8 cellular contexts compared by ENCODE assay signal in genomic region chr2:69385443-69386151, GRCh38. TPM values are rescaled to one million over a fixed set of nuclear protein-coding genes. Genes with fewer than 3 reads are reported as not detected.
DNase-seq lines count a peak whose midpoint lies in the region; ATAC-seq, FAIRE-seq and TF ChIP-seq lines count a peak whose summit lies in the region.

No MANE protein-coding gene starts in this region.

- DNase-seq in CD4-positive, CD25-positive, alpha-beta regulatory T cell = peak in 2 of 3 donors; percentile 4 to 17
- peak; percentile 36 for DNase-seq in bronchial epithelial cell (ENCODE audit: low read depth)
- DNase-seq in naive B cell = no peak
- no peak for DNase-seq in GM19240 (ENCODE audit: insufficient read length, low spot score)
- no peak for DNase-seq in activated CD4-positive, CD25-positive, alpha-beta regulatory T cell (lab: John Stamatoyannopoulos, UW)
- DNase-seq in NCI-H1105 treated with DMSO at 0.1 percent for 48 hours (lab: John Stamatoyannopoulos, UW) = no peak

- no peaks in the 10 kb centered on the region for H3K27me3 Mint-ChIP-seq in CD4-positive, CD25-positive, alpha-beta regulatory T cell
- H3K27me3 Mint-ChIP-seq in naive B cell = no peaks in the 10 kb centered on the region

- peaks cover 72% of the 10 kb centered on the region for H3K79me2 ChIP-seq in Loucy (ENCODE audit: insufficient read depth, low read length)

- H3K4me2 ChIP-seq in Loucy (ENCODE audit: low read depth, low read length, poor library complexity, severe bottlenecking) = peak overlapping the region; percentile 81

- peak overlapping the region; percentile 90 for H3K9ac ChIP-seq in Loucy (ENCODE audit: low read depth, low read length, poor library complexity, severe bottlenecking)

- peaks cover 7% of the 10 kb centered on the region for H3K36me3 Mint-ChIP-seq in CD4-positive, CD25-positive, alpha-beta regulatory T cell
- peaks cover 0 to 7% of the 10 kb centered on the region in 2 donors for H3K36me3 Mint-ChIP-seq in naive B cell

- H3K4me1 ChIP-seq in CD4-positive, CD25-positive, alpha-beta regulatory T cell (ENCODE audit: control insufficient read depth, insufficient read depth, low read length, poor library complexity, severe bottlenecking) = peaks cover 27% of the 10 kb centered on the region
- H3K4me1 ChIP-seq in Loucy (ENCODE audit: insufficient read depth, low read length, poor library complexity, severe bottlenecking) = peaks cover 52% of the 10 kb centered on the region

- FAIRE-seq in bronchial epithelial cell (lab: Jason Lieb, UNC) = no peak

- H4K20me1 ChIP-seq in Loucy (ENCODE audit: insufficient read depth, low read length, poor library complexity, severe bottlenecking) = peaks cover 52% of the 10 kb centered on the region

- H3F3A ChIP-seq in Loucy (ENCODE audit: low read depth) = no peaks in the 10 kb centered on the region

- no peaks in the 10 kb centered on the region for H3K27me3 ChIP-seq in CD4-positive, CD25-positive, alpha-beta regulatory T cell (ENCODE audit: control insufficient read depth, insufficient read depth, low read length)
- H3K27me3 ChIP-seq in Loucy (ENCODE audit: insufficient read depth, low read length, poor library complexity, severe bottlenecking) (no peaks in the 10 kb centered on the region), bronchial epithelial cell (ENCODE audit: control insufficient read depth, insufficient read depth, low read length) (no peaks in the 10 kb centered on the region)

- peak overlapping the region; percentile 90 for H3K4me3 ChIP-seq in CD4-positive, CD25-positive, alpha-beta regulatory T cell (ENCODE audit: low read depth, low read length)
- H3K4me3 ChIP-seq in Loucy (ENCODE audit: low read length, poor library complexity, severe bottlenecking) = peak overlapping the region; percentile 86
- H3K4me3 ChIP-seq in bronchial epithelial cell (ENCODE audit: low read depth, low read length) = peak overlapping the region; percentile 87

- peak overlapping the region; percentile 75 for H3K27ac ChIP-seq in CD4-positive, CD25-positive, alpha-beta regulatory T cell (ENCODE audit: insufficient read depth, low read length, poor library complexity, severe bottlenecking)

- no peaks in the 10 kb centered on the region for H3K9me3 ChIP-seq in CD4-positive, CD25-positive, alpha-beta regulatory T cell (ENCODE audit: control insufficient read depth in 2 of 2, low read length in 2 of 2)
- H3K9me3 ChIP-seq in Loucy (ENCODE audit: insufficient read depth, low read depth, low read length) = no peaks in the 10 kb centered on the region

- H2AFZ ChIP-seq in Loucy (ENCODE audit: low read length) = no peak overlapping the region

- no peaks in the 10 kb centered on the region for H3K9me2 ChIP-seq in Loucy (replicated peaks; ENCODE audit: low read depth, low read length)

- H3K4me3 Mint-ChIP-seq in CD4-positive, CD25-positive, alpha-beta regulatory T cell = peak overlapping the region; percentile 89 to 97 (median 91)
- peak overlapping the region; percentile 50 to 94 (median 88) for H3K4me3 Mint-ChIP-seq in naive B cell

- peak overlapping the region in 2 of 3 donors; percentile 57 to 75 for H3K27ac Mint-ChIP-seq in CD4-positive, CD25-positive, alpha-beta regulatory T cell
- H3K27ac Mint-ChIP-seq in naive B cell = peak overlapping the region in 3 of 6 donors; percentile 59 to 67 (median 61)

- TF ChIP-seq CTCF in Loucy (conservative IDR thresholded peaks at IDR 0.05; ENCODE audit: low read length) (no peak), bronchial epithelial cell (IDR thresholded peaks at IDR 0.05; ENCODE audit: insufficient read depth, low read length, severe bottlenecking) (no peak)

- no peaks in the 10 kb centered on the region for H3K9me3 Mint-ChIP-seq in CD4-positive, CD25-positive, alpha-beta regulatory T cell
- H3K9me3 Mint-ChIP-seq in naive B cell = no peaks in the 10 kb centered on the region

- no peak for ATAC-seq in CD4-positive, CD25-positive, alpha-beta regulatory T cell (ENCODE audit: low read depth in 2 of 2)
- ATAC-seq in naive B cell (ENCODE audit: low read depth in 2 of 2) (no peak), GM18909 (IDR thresholded peaks at IDR 0.05; ENCODE audit: poor library complexity, unreplicated experiment) (no peak)

- H3K36me3 ChIP-seq in CD4-positive, CD25-positive, alpha-beta regulatory T cell (ENCODE audit: control insufficient read depth, insufficient read depth, low read length) = no peaks in the 10 kb centered on the region
- H3K36me3 ChIP-seq in Loucy (ENCODE audit: insufficient read depth, low read length) (no peaks in the 10 kb centered on the region), bronchial epithelial cell (ENCODE audit: control insufficient read depth, insufficient read depth, low read length) (no peaks in the 10 kb centered on the region)

- peaks cover 31 to 56% (median 38%) of the 10 kb centered on the region in 4 donors for H3K4me1 Mint-ChIP-seq in CD4-positive, CD25-positive, alpha-beta regulatory T cell
- peaks cover 33 to 38% (median 36%) of the 10 kb centered on the region in 3 donors for H3K4me1 Mint-ChIP-seq in naive B cell

RNA-seq across cellular contexts. Expression of gene GFPT1, which starts 1.4 kb away (rescaled TPM):
- total RNA-seq in CD4-positive, CD25-positive, alpha-beta regulatory T cell = 20.7 TPM
- 10 to 100 TPM in 3 of 4 donors, 1 to 10 TPM in 1; 8.0 to 13.6 (median 11.4) TPM for polyA plus RNA-seq in CD4-positive, CD25-positive, alpha-beta regulatory T cell
- 100.0 and 101 TPM in 2 replicates for total RNA-seq in bronchial epithelial cell
- 1 to 10 TPM; 3.1 to 8.8 (median 6.0) TPM for polyA plus RNA-seq in naive B cell (ENCODE audit: low read depth in 6 of 6)

RNA-seq across cellular contexts. Expression of gene NFU1, which starts 51.6 kb away (rescaled TPM):
- total RNA-seq in CD4-positive, CD25-positive, alpha-beta regulatory T cell = 21.3 TPM
- polyA plus RNA-seq in CD4-positive, CD25-positive, alpha-beta regulatory T cell = 10 to 100 TPM; 71.7 to 99.3 (median 79.1) TPM
- total RNA-seq in bronchial epithelial cell = 23.7 and 37.5 TPM in 2 replicates
- 100 to 1,000 TPM; 107 to 152 (median 127) TPM for polyA plus RNA-seq in naive B cell (ENCODE audit: low read depth in 6 of 6)

Comparison
In these comparisons a context has a peak if more than half of its experiments do, and no peak if none do; other contexts are left out.
1. DNase-seq: peak in CD4-positive, CD25-positive, alpha-beta regulatory T cell (2 of 3) and bronchial epithelial cell (single experiment); none in naive B cell (single experiment), GM19240 (single experiment), activated CD4-positive, CD25-positive, alpha-beta regulatory T cell (0 of 4) and NCI-H1105 treated with DMSO at 0.1 percent for 48 hours (single experiment).
2. Peak in every context shown above with its lines, with median percentiles within 50 percentile points of each other: H3K4me3 ChIP-seq.